In the genomic region with DNA sequence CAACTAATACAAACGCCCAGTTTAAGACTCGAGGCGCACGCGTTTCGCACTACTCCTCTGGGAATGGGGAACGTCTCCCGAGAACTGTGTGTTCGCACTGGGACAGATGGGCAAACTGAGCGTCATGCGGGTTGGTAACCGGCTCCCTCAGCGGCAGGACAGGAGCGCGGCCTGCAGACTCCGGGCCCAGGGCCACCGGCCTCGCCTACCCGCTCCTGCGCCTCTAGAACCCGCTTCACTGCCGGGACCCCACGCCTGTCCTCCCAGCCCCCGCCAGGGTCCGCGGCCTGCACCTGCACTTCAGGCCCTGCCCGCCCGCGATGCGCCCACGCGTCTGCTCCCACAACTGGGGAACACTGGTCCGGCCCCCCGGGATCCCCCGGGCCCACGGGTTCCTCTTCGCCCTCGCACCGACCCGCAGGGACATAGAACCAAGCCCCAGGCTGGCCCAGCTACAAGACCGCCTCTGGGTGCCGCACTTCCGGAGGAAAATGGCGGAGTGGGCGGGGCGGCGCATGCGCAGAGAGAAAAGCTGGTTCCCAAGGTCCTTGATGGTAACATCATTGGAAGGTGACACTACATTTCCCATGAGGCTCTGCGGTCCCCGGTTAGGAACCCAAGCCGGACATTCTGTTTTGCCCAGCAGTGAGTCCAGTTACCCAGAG, we compare ENCODE assay signal across 7 cellular contexts. TPM values are rescaled to one million over a fixed set of nuclear protein-coding genes. Genes with fewer than 3 reads are reported as not detected.
A peak's percentile ranks its signal among the peaks of the same experiment; 100 is the strongest.
DNase-seq lines count a peak whose midpoint lies in the region; TF ChIP-seq lines count a peak whose summit lies in the region.
"Not testable (repeated sequence)": the region's sequence is repeated elsewhere in the genome, so short reads cannot be mapped to it uniquely, and the experiment has no call there.

A gene (minus strand): TSS at position 459 of the 665 bp plus-strand sequence. CDS start 2,187 bp downstream, outside the sequence.

- not testable (repeated sequence) for H2BK15ac ChIP-seq in mesendoderm (replicated peaks; ENCODE audit: low read depth)

- not testable (repeated sequence) for H2BK5ac ChIP-seq in mesendoderm (ENCODE audit: low read length)

- not testable (repeated sequence) for H3K79me2 ChIP-seq in mesendoderm (ENCODE audit: control insufficient read depth, insufficient read depth, low read length)

- H3K27me3 ChIP-seq in mesendoderm (ENCODE audit: insufficient read depth, low read length, poor library complexity) = not testable (repeated sequence)

- H3K79me1 ChIP-seq in mesendoderm (ENCODE audit: low read length) = not testable (repeated sequence)

- not testable (repeated sequence) for H3K4me1 ChIP-seq in mesendoderm (ENCODE audit: control insufficient read depth, low read depth, low read length)

- whole genome bisulfite sequencing in mesendoderm (ENCODE audit: extremely low coverage, insufficient coverage, low lambda C conversion rate) = no CpG with 5 or more reads among the region's 51 CpGs

- H3K4ac ChIP-seq in mesendoderm (ENCODE audit: low read depth, low read length) = not testable (repeated sequence)

- not testable (repeated sequence) for H4K5ac ChIP-seq in mesendoderm (ENCODE audit: low read length)

- DNase-seq in NCI-H1436 (lab: John Stamatoyannopoulos, UW) (peak; percentile 40), T-helper 1 cell (peak; percentile 78 to 89 (median 81)), activated gamma-delta T cell treated with Interleukin-2 at 50 U/mL for 16 hours (peak; percentile 88), erythroblast (lab: John Stamatoyannopoulos, UW) (peak; percentile 86 to 87), mesendoderm (peak; percentile 85)
- peak; percentile 80 to 86 for DNase-seq in stimulated activated CD4-positive, alpha-beta T cell treated with anti-CD3 and anti-CD28 coated beads, Interleukin-15, amount 100 ng/mL, for 48 hours (ENCODE audit: low read depth in 2 of 2)

- H3K36me3 ChIP-seq in mesendoderm (ENCODE audit: control insufficient read depth, insufficient read depth, low read length) = not testable (repeated sequence)

- peak within 1 kb of the TSS; percentile 9 for H3K4me3 ChIP-seq in mesendoderm (ENCODE audit: low read length)

- not testable (repeated sequence) for H2AK5ac ChIP-seq in mesendoderm (ENCODE audit: low read length)

- peak within 1 kb of the TSS; percentile 44 for H3K18ac ChIP-seq in mesendoderm (ENCODE audit: low read length)

- not testable (repeated sequence) for H2BK120ac ChIP-seq in mesendoderm (ENCODE audit: low read depth, low read length)

- H3K4me2 ChIP-seq in mesendoderm (ENCODE audit: low read length) = peak within 1 kb of the TSS; percentile 14

- TF ChIP-seq POLR2A in GM15510 (IDR thresholded peaks at IDR 0.05; ENCODE audit: borderline replicate concordance, extremely low read depth, insufficient read length) (peak; percentile 44), erythroblast (IDR thresholded peaks at IDR 0.05; ENCODE audit: low read length) (peak; percentile 47)

- H3K23ac ChIP-seq in mesendoderm (ENCODE audit: low read length) = not testable (repeated sequence)

- peak within 1 kb of the TSS; percentile 57 for H3K9ac ChIP-seq in mesendoderm (ENCODE audit: low read length)

- H3K27ac ChIP-seq in mesendoderm (ENCODE audit: low read depth, low read length) = not testable (repeated sequence)

- peak within 1 kb of the TSS; percentile 65 for H3K56ac ChIP-seq in mesendoderm (ENCODE audit: low read length)

- peak within 1 kb of the TSS; percentile 56 for H4K8ac ChIP-seq in mesendoderm (ENCODE audit: low read depth, low read length)

RNA-seq across cellular contexts. Expression of the gene that starts here (rescaled TPM):
- polyA plus RNA-seq in mesendoderm (2013, experiment 1 of 2) = 3.7 TPM
- 4.2 TPM for polyA plus RNA-seq in mesendoderm (2013, experiment 2 of 2)
